ENCODE assay signal across 29 cellular contexts in genomic region chr18:43017622-43018021, GRCh38.
"Had no signal": no experiment of that assay in that cellular context is flagged by ENCODE, and none has a peak within 500 bp of the region (broad histone marks: within the 10 kb centered on the region; RNA-seq: fewer than 3 reads in every experiment).

No MANE protein-coding gene starts in this region.

- H3K27ac Mint-ChIP-seq: natural killer cell treated with Interleukin-12 subunit alpha and Interleukin-12 subunit beta and Interleukin-15 and Interleukin-18, amount 100 ng/mL, for 72 hours; nephron progenitor cell; progenitor cell of endocrine pancreas; stimulated activated effector memory CD8-positive, alpha-beta T cell treated with anti-CD3 and anti-CD28 coated beads, Interleukin-12 subunit alpha, Interleukin-12 subunit beta, amount 100 ng/mL, for 72 hours; stimulated activated naive B cell treated with anti-CD40 and anti-IgM and Interleukin-4, amounts not matched to agents 10 μg/mL and 1 μg/mL and 100 μg/mL, for 72 hours; stimulated activated naive CD8-positive, alpha-beta T cell treated with anti-CD3 and anti-CD28 coated beads, Interleukin-15, Interleukin-2, amounts not matched to agents 100 ng/mL and 50 ng/mL, for 24 hours had no signal

- H3K9me3 ChIP-seq: ovary, psoas muscle, right lobe of liver, sigmoid colon, stomach, thoracic aorta, thyroid gland, tibial nerve, upper lobe of left lung, vagina had no signal

- H3K27ac ChIP-seq: ovary, parathyroid adenoma, psoas muscle, right lobe of liver, sigmoid colon, stomach, thoracic aorta, thyroid gland, tibial nerve, upper lobe of left lung, vagina had no signal

- H3K36me3 Mint-ChIP-seq: natural killer cell treated with Interleukin-12 subunit alpha and Interleukin-12 subunit beta and Interleukin-15 and Interleukin-18, amount 100 ng/mL, for 72 hours; stimulated activated effector memory CD8-positive, alpha-beta T cell treated with anti-CD3 and anti-CD28 coated beads, Interleukin-12 subunit alpha, Interleukin-12 subunit beta, amount 100 ng/mL, for 72 hours; stimulated activated naive B cell treated with anti-CD40 and anti-IgM and Interleukin-4, amounts not matched to agents 10 μg/mL and 1 μg/mL and 100 μg/mL, for 72 hours had no signal

- H3K27me3 ChIP-seq: ovary, right lobe of liver, sigmoid colon, stomach, thyroid gland, tibial nerve, upper lobe of left lung, vagina had no signal

- FAIRE-seq: small intestine, urothelium cell line had no signal

- H3K4me3 ChIP-seq: ovary, psoas muscle, right lobe of liver, sigmoid colon, stomach, thoracic aorta, thyroid gland, tibial nerve, upper lobe of left lung, vagina had no signal

- H3K36me3 ChIP-seq: ovary, right lobe of liver, sigmoid colon, stomach, thoracic aorta, thyroid gland, tibial nerve, upper lobe of left lung, vagina had no signal

- H3K9me3 Mint-ChIP-seq: nephron progenitor cell had no signal

- H3K4me1 ChIP-seq: parathyroid adenoma, psoas muscle, right lobe of liver, sigmoid colon, stomach, thyroid gland, tibial nerve, upper lobe of left lung, vagina had no signal

- DNase-seq: nephron progenitor cell; occipital lobe; ovary; posterior cingulate gyrus; psoas muscle; right cardiac atrium; right lobe of liver; sigmoid colon; small intestine; stimulated activated CD4-positive, alpha-beta T cell treated with anti-CD3 and anti-CD28 coated beads, Interleukin-15, amount 100 ng/mL, for 24 hours; stimulated activated CD4-positive, alpha-beta T cell treated with anti-CD3 and anti-CD28 coated beads, Interleukin-2, amount 100 ng/mL, for 24 hours; stimulated activated CD4-positive, alpha-beta T cell treated with anti-CD3 and anti-CD28 coated beads, Interleukin-2, amount 100 ng/mL, for 48 hours; stimulated activated CD4-positive, alpha-beta T cell treated with anti-CD3 and anti-CD28 coated beads, Interleukin-4, amount 100 ng/mL, for 24 hours; stimulated activated naive B cell treated with anti-CD40 and anti-IgM and Interleukin-4, amounts not matched to agents 10 μg/mL and 1 μg/mL and 100 μg/mL, for 72 hours; stimulated activated naive CD4-positive, alpha-beta T cell treated with Interleukin-2 at 50 U/mL for 16 hours; stomach; thyroid gland; trophoblast cell; upper lobe of left lung had no signal

- H3K4me1 Mint-ChIP-seq: nephron progenitor cell; neural crest cell; stimulated activated effector memory CD8-positive, alpha-beta T cell treated with anti-CD3 and anti-CD28 coated beads, Interleukin-12 subunit alpha, Interleukin-12 subunit beta, amount 100 ng/mL, for 72 hours; stimulated activated naive B cell treated with anti-CD40 and anti-IgM and Interleukin-4, amounts not matched to agents 10 μg/mL and 1 μg/mL and 100 μg/mL, for 72 hours had no signal

- H3K9ac ChIP-seq: parathyroid adenoma had no signal

- ATAC-seq: natural killer cell treated with Interleukin-12 subunit alpha and Interleukin-12 subunit beta and Interleukin-15 and Interleukin-18, amount 100 ng/mL, for 72 hours; psoas muscle; right cardiac atrium; right lobe of liver; stimulated activated effector memory CD8-positive, alpha-beta T cell treated with anti-CD3 and anti-CD28 coated beads, Interleukin-12 subunit alpha, Interleukin-12 subunit beta, amount 100 ng/mL, for 72 hours; stimulated activated naive B cell treated with anti-CD40 and anti-IgM and Interleukin-4, amounts not matched to agents 10 μg/mL and 1 μg/mL and 100 μg/mL, for 72 hours had no signal

- H3K4me3 Mint-ChIP-seq: natural killer cell treated with Interleukin-12 subunit alpha and Interleukin-12 subunit beta and Interleukin-15 and Interleukin-18, amount 100 ng/mL, for 72 hours; nephron progenitor cell; neural crest cell; stimulated activated effector memory CD8-positive, alpha-beta T cell treated with anti-CD3 and anti-CD28 coated beads, Interleukin-12 subunit alpha, Interleukin-12 subunit beta, amount 100 ng/mL, for 72 hours; stimulated activated naive B cell treated with anti-CD40 and anti-IgM and Interleukin-4, amounts not matched to agents 10 μg/mL and 1 μg/mL and 100 μg/mL, for 72 hours; stimulated activated naive CD8-positive, alpha-beta T cell treated with anti-CD3 and anti-CD28 coated beads, Interleukin-15, Interleukin-2, amounts not matched to agents 100 ng/mL and 50 ng/mL, for 24 hours had no signal

- H2AFZ ChIP-seq: parathyroid adenoma had no signal

- H3K79me2 ChIP-seq: parathyroid adenoma had no signal

- H3K27me3 Mint-ChIP-seq: natural killer cell treated with Interleukin-12 subunit alpha and Interleukin-12 subunit beta and Interleukin-15 and Interleukin-18, amount 100 ng/mL, for 72 hours; progenitor cell of endocrine pancreas; stimulated activated naive B cell treated with anti-CD40 and anti-IgM and Interleukin-4, amounts not matched to agents 10 μg/mL and 1 μg/mL and 100 μg/mL, for 72 hours; stimulated activated naive CD8-positive, alpha-beta T cell treated with anti-CD3 and anti-CD28 coated beads, Interleukin-15, Interleukin-2, amounts not matched to agents 100 ng/mL and 50 ng/mL, for 24 hours had no signal
